ENCODE assay signal across 24 cellular contexts in genomic region chr15:25909806-25910205, GRCh38. TPM values are rescaled to one million over a fixed set of nuclear protein-coding genes. Genes with fewer than 3 reads are reported as not detected.
DNase-seq lines count a peak whose midpoint lies in the region; ATAC-seq, FAIRE-seq and TF ChIP-seq lines count a peak whose summit lies in the region.
"Had no signal": no experiment of that assay in that cellular context is flagged by ENCODE, and none has a peak within 500 bp of the region (broad histone marks: within the 10 kb centered on the region; RNA-seq: fewer than 3 reads in every experiment).

No MANE protein-coding gene starts in this region.

- BruUV-seq in HepG2 (replicated peaks; lab: Mats Ljungman, UMichigan): no TSS peak

- H2BK15ac ChIP-seq in H1 (ENCODE audit: low read length): no peak overlapping the region

- no peak overlapping the region for H3K4me3 Mint-ChIP-seq in activated CD4-positive, alpha-beta T cell treated with anti-CD3 and anti-CD28 coated beads, Interleukin-2, amount 10 ng/mL, durations not matched to agents 24 days and 14 days
- no peak overlapping the region for H3K4me3 Mint-ChIP-seq in GM23338
- H3K4me3 Mint-ChIP-seq: B cell; CD4-positive, alpha-beta T cell; CD8-positive, alpha-beta T cell had no signal

- H3K27me3 ChIP-seq in GM23338 (ENCODE audit: insufficient read depth): no peaks in the 10 kb centered on the region
- H3K27me3 ChIP-seq in H1 (replicated peaks in 1 of 4; ENCODE audit: control insufficient read depth in 3 of 4, extremely low read depth in 1 of 4, insufficient read depth in 3 of 4, low read length in 3 of 4): no peaks in the 10 kb centered on the region; a peak in 1 of 7 replicates
- no peaks in the 10 kb centered on the region for H3K27me3 ChIP-seq in parathyroid adenoma (ENCODE audit: control insufficient read depth, insufficient read depth, low read length)
- no peaks in the 10 kb centered on the region for H3K27me3 ChIP-seq in HepG2 (ENCODE audit: control insufficient read depth in 1 of 2, insufficient read depth in 2 of 2, low read length in 2 of 2)

- H3K4me3 ChIP-seq in GM23338 (no peak overlapping the region), H1 (ENCODE audit: extremely low read depth in 1 of 4, insufficient read depth in 2 of 4, low read depth in 3 of 4, low read length in 4 of 4) (no peak overlapping the region), parathyroid adenoma (ENCODE audit: low read depth, low read length) (no peak overlapping the region), HepG2 (replicated peaks in 1 of 3; ENCODE audit: insufficient read depth in 1 of 3, low read depth in 2 of 3, low read length in 3 of 3) (no peak overlapping the region)
- H3K4me3 ChIP-seq: A549 had no signal

- H4K20me1 ChIP-seq in GM23338 (replicated peaks; ENCODE audit: insufficient read depth): no peaks in the 10 kb centered on the region
- H4K20me1 ChIP-seq in H1 (replicated peaks in 1 of 2; ENCODE audit: control insufficient read depth in 1 of 2, insufficient read depth in 2 of 2, low read length in 2 of 2): no peaks in the 10 kb centered on the region
- no peaks in the 10 kb centered on the region for H4K20me1 ChIP-seq in HepG2 (ENCODE audit: insufficient read depth, low read length)

- H2AFZ ChIP-seq in GM23338 (peak overlapping the region; percentile 80), H1 (ENCODE audit: low read length) (0 out of 2 replicates have a peak overlapping the region, but pooled peaks have one; percentile 30), parathyroid adenoma (no peak overlapping the region), HepG2 (ENCODE audit: low read length) (no peak overlapping the region)

- no peaks in the 10 kb centered on the region for H3K4me1 ChIP-seq in GM23338 (ENCODE audit: insufficient read depth)
- no peaks in the 10 kb centered on the region for H3K4me1 ChIP-seq in H1 (replicated peaks in 1 of 4; ENCODE audit: control insufficient read depth in 3 of 4, insufficient read depth in 4 of 4, low read length in 3 of 4)
- H3K4me1 ChIP-seq in parathyroid adenoma: peaks cover 8% of the 10 kb centered on the region
- H3K4me1 ChIP-seq in HepG2 (ENCODE audit: insufficient read depth, low read length): no peaks in the 10 kb centered on the region
- H3K4me1 ChIP-seq: Caco-2 had no signal

- no peak for TF ChIP-seq POLR2A in H1 (IDR thresholded peaks at IDR 0.05; ENCODE audit: control extremely low read depth in 1 of 2, low read depth in 2 of 2, low read length in 2 of 2)
- TF ChIP-seq POLR2A in HepG2 (IDR thresholded peaks at IDR 0.05; ENCODE audit: insufficient read depth in 1 of 2, low read depth in 2 of 2, low read length in 2 of 2): no peak

- 95% methylated on average over 16 of the region's 16 CpGs; no CpG with 5 or more reads in 1 of the 2 experiments for WGBS in H1 (ENCODE audit: extremely low coverage in 1 of 2, insufficient coverage in 1 of 2, insufficient read length in 1 of 2, insufficient replicate concordance in 2 of 2, low coverage in 1 of 2, low lambda C conversion rate in 2 of 2, missing lambda C conversion rate in 1 of 2), 2 experiments
- 60% methylated on average over 16 of the region's 16 CpGs for WGBS in HepG2 (ENCODE audit: low lambda C conversion rate)

- H3K4ac ChIP-seq in H1 (replicated peaks; ENCODE audit: insufficient read length, low read depth, low read length): no peak overlapping the region

- H2BK20ac ChIP-seq in H1 (ENCODE audit: low read length): no peak overlapping the region

- H4K5ac ChIP-seq in H1 (ENCODE audit: insufficient read length, low read depth, low read length): no peak overlapping the region

- H3K9me3 Mint-ChIP-seq in activated CD4-positive, alpha-beta T cell treated with anti-CD3 and anti-CD28 coated beads, Interleukin-2, amount 10 ng/mL, durations not matched to agents 24 days and 14 days: peaks cover 3% of the 10 kb centered on the region
- peaks cover 3% of the 10 kb centered on the region; the same call in 1 of the 3 replicates for H3K9me3 Mint-ChIP-seq in GM23338
- H3K9me3 Mint-ChIP-seq: CD4-positive, alpha-beta T cell; CD8-positive, alpha-beta T cell had no signal

- ATAC-seq in GM23338 (peak; percentile 28; the same call in 1 of the 3 replicates), HepG2 (no peak)
- ATAC-seq: A549; CD8-positive, alpha-beta T cell had no signal

- H3K23me2 ChIP-seq in H1 (ENCODE audit: low read depth, low read length): no peaks in the 10 kb centered on the region

- no peaks in the 10 kb centered on the region for H3K79me2 ChIP-seq in GM23338 (replicated peaks; ENCODE audit: insufficient read depth)
- H3K79me2 ChIP-seq in H1 (ENCODE audit: control insufficient read depth in 1 of 2, insufficient read depth in 2 of 2, low read length in 2 of 2): no peaks in the 10 kb centered on the region
- H3K79me2 ChIP-seq in parathyroid adenoma: no peaks in the 10 kb centered on the region
- H3K79me2 ChIP-seq in HepG2 (ENCODE audit: insufficient read depth, low read length): no peaks in the 10 kb centered on the region

- FAIRE-seq in H1 (lab: Jason Lieb, UNC) (no peak), HepG2 (lab: Jason Lieb, UNC) (no peak)
- FAIRE-seq: A549, D721Med, G401.6, GM12891, GM19239 had no signal

- intact Hi-C loops in activated CD4-positive, alpha-beta T cell treated with anti-CD3 and anti-CD28 coated beads, Interleukin-2, amount 10 ng/mL, durations not matched to agents 24 days and 14 days (cut with micrococcal nuclease): no loop called here
- intact Hi-C loops in HepG2 (cut with micrococcal nuclease; ENCODE audit: unreplicated experiment): no loop called here

- TF ChIP-seq RAD21 in H1 (IDR thresholded peaks at IDR 0.05 in 1 of 2, conservative IDR thresholded peaks at IDR 0.05 in 1 of 2; ENCODE audit: low read depth in 2 of 2, low read length in 2 of 2): no peak
- no peak for TF ChIP-seq RAD21 in HepG2 (CRISPR knock-in tag; IDR thresholded peaks at IDR 0.05)

- POLR2A ChIA-PET in H1 (lab: Charles Lee; ENCODE audit: partially characterized antibody): no interaction called here
- POLR2A ChIA-PET in HepG2 (lab: Yijun Ruan, JAX): no interaction called here
- POLR2A ChIA-PET in HEK293T (lab: Yijun Ruan, JAX): no interaction called here

- H3K9me2 ChIP-seq in GM23338 (ENCODE audit: insufficient read depth): no peaks in the 10 kb centered on the region

- H3K23ac ChIP-seq in H1 (ENCODE audit: insufficient read length): no peak overlapping the region

- CTCF ChIA-PET in H1 (lab: Charles Lee; ENCODE audit: partially characterized antibody) (interaction anchor here (1.4 kb wide), 1 partner anchor 126 kb away, joined by 5 read pairs; no protein-coding TSS in a partner anchor), HepG2 (lab: Yijun Ruan, JAX; ENCODE audit: low intra/inter-chr PET ratio, low total read pairs) (no interaction called here), HEK293T (lab: Yijun Ruan, JAX) (no interaction called here)

- no peak overlapping the region for H3K14ac ChIP-seq in H1 (ENCODE audit: insufficient read length)

- no peak overlapping the region for H2BK5ac ChIP-seq in H1 (ENCODE audit: low read depth, low read length)

- H4K91ac ChIP-seq in H1 (replicated peaks; ENCODE audit: insufficient read length, low read length): no peak overlapping the region

- no peaks in the 10 kb centered on the region for H3K4me1 Mint-ChIP-seq in activated CD4-positive, alpha-beta T cell treated with anti-CD3 and anti-CD28 coated beads, Interleukin-2, amount 10 ng/mL, durations not matched to agents 24 days and 14 days
- H3K4me1 Mint-ChIP-seq in GM23338: peaks cover 4% of the 10 kb centered on the region; the same call in 2 of the 3 replicates
- H3K4me1 Mint-ChIP-seq: B cell had no signal

- in situ Hi-C loops in HepG2 (cut with HindIII; ENCODE audit: extremely low pct_ligation_motif_present, low pct_unique_long_range_greater_than_20kb): no loop called here

- no peak overlapping the region for H3K27ac ChIP-seq in GM23338 (ENCODE audit: low read depth)
- H3K27ac ChIP-seq in H1 (ENCODE audit: low read depth, low read length): no peak overlapping the region
- peak overlapping the region; percentile 80 for H3K27ac ChIP-seq in parathyroid adenoma
- no peak overlapping the region for H3K27ac ChIP-seq in HepG2 (ENCODE audit: extremely low read length, insufficient read depth, low read length)
- H3K27ac ChIP-seq: 22Rv1, A549, C4-2B had no signal

- H2BK12ac ChIP-seq in H1 (ENCODE audit: low read depth, low read length): no peak overlapping the region

- no peaks in the 10 kb centered on the region for H3F3A ChIP-seq in GM23338 (replicated peaks; ENCODE audit: low read depth)

- H3K27ac Mint-ChIP-seq in activated CD4-positive, alpha-beta T cell treated with anti-CD3 and anti-CD28 coated beads, Interleukin-2, amount 10 ng/mL, durations not matched to agents 24 days and 14 days: no peak overlapping the region
- H3K27ac Mint-ChIP-seq in GM23338: no peak overlapping the region
- H3K27ac Mint-ChIP-seq: B cell; CD4-positive, alpha-beta T cell; CD8-positive, alpha-beta T cell had no signal

- H3K36me3 Mint-ChIP-seq in activated CD4-positive, alpha-beta T cell treated with anti-CD3 and anti-CD28 coated beads, Interleukin-2, amount 10 ng/mL, durations not matched to agents 24 days and 14 days (ENCODE audit: low read depth): no peaks in the 10 kb centered on the region
- no peaks in the 10 kb centered on the region for H3K36me3 Mint-ChIP-seq in GM23338 (ENCODE audit: low read depth)
- H3K36me3 Mint-ChIP-seq: CD8-positive, alpha-beta T cell had no signal

- no peaks in the 10 kb centered on the region for H3K79me1 ChIP-seq in H1 (ENCODE audit: low read depth, low read length)

- TF ChIP-seq CTCF in GM23338 (conservative IDR thresholded peaks at IDR 0.05; ENCODE audit: low read depth in 2 of 2) (no peak), H1 (IDR thresholded peaks at IDR 0.05; ENCODE audit: control extremely low read depth in 1 of 3, insufficient read depth in 1 of 3, low read depth in 1 of 3, low read length in 3 of 3) (no peak), parathyroid adenoma (IDR thresholded peaks at IDR 0.05) (no peak), HepG2 (CRISPR knock-in tag; IDR thresholded peaks at IDR 0.05) (no peak)

- H2AK5ac ChIP-seq in H1 (ENCODE audit: low read depth, low read length): no peak overlapping the region

- no peak for TF ChIP-seq EP300 in H1 (IDR thresholded peaks at IDR 0.05; ENCODE audit: borderline replicate concordance in 1 of 2, low read depth in 2 of 2, low read length in 2 of 2)
- no peak for TF ChIP-seq EP300 in HepG2 (IDR thresholded peaks at IDR 0.05; ENCODE audit: low read depth in 2 of 2, low read length in 2 of 2)
- no peak for TF ChIP-seq EP300 in HepG2 (CRISPR knock-in tag; IDR thresholded peaks at IDR 0.05; ENCODE audit: borderline replicate concordance)

- H3K36me3 ChIP-seq in GM23338 (ENCODE audit: insufficient read depth): no peaks in the 10 kb centered on the region
- no peaks in the 10 kb centered on the region for H3K36me3 ChIP-seq in H1 (ENCODE audit: control insufficient read depth in 2 of 4, insufficient read depth in 4 of 4, low read length in 3 of 4)
- H3K36me3 ChIP-seq in parathyroid adenoma (ENCODE audit: control insufficient read depth, insufficient read depth, low read length): no peaks in the 10 kb centered on the region
- H3K36me3 ChIP-seq in HepG2 (replicated peaks in 1 of 2; ENCODE audit: control insufficient read depth in 1 of 2, insufficient read depth in 2 of 2, low read length in 2 of 2): no peaks in the 10 kb centered on the region

- DNase-seq in activated CD4-positive, alpha-beta T cell treated with anti-CD3 and anti-CD28 coated beads, Interleukin-2, amount 10 ng/mL, durations not matched to agents 24 days and 14 days: peak; percentile 26
- no peak for DNase-seq in activated CD4-positive, alpha-beta T cell treated with anti-CD3 and anti-CD28 coated beads, Interleukin-2, amount 50 U/mL, for 48 hours
- DNase-seq in GM23338 (ENCODE audit: low spot score): no peak
- no peak for DNase-seq in H1 (ENCODE audit: low read depth in 1 of 2, low spot score in 2 of 2)
- DNase-seq in SKM-1 (lab: John Stamatoyannopoulos, UW; ENCODE audit: unreplicated experiment): no peak
- DNase-seq in HepG2 (ENCODE audit: low spot score): no peak
- no peak for DNase-seq in HEK293T (ENCODE audit: extremely low spot score)
- DNase-seq: AML-193; Caco-2; Calu3; CD4-positive, alpha-beta T cell; CD8-positive, alpha-beta T cell; DMS79 treated with DMSO at 0.1 percent for 48 hours; GF-D8 had no signal

- H3K9ac ChIP-seq in H1 (replicated peaks in 1 of 4; ENCODE audit: extremely low read depth in 1 of 4, low read depth in 3 of 4, low read length in 3 of 4): no peak overlapping the region
- no peak overlapping the region for H3K9ac ChIP-seq in parathyroid adenoma
- H3K9ac ChIP-seq in HepG2 (ENCODE audit: insufficient read depth, low read depth, low read length): no peak overlapping the region

- peak overlapping the region; percentile 57; the same call in 1 of the 2 replicates for H4K8ac ChIP-seq in H1 (ENCODE audit: extremely low read depth, insufficient read depth, low read length)

- H3K4me2 ChIP-seq in GM23338: no peak overlapping the region
- no peak overlapping the region for H3K4me2 ChIP-seq in H1 (ENCODE audit: insufficient read depth in 1 of 2, low read depth in 2 of 2, low read length in 2 of 2)
- peak overlapping the region; percentile 53 for H3K4me2 ChIP-seq in parathyroid adenoma (ENCODE audit: low read length)
- no peak overlapping the region for H3K4me2 ChIP-seq in HepG2 (ENCODE audit: low read depth, low read length)
- H3K4me2 ChIP-seq: A549 had no signal

- H3K9me3 ChIP-seq in H1 (ENCODE audit: insufficient read depth in 2 of 2, low read depth in 1 of 2, low read length in 1 of 2) (no peaks in the 10 kb centered on the region), parathyroid adenoma (ENCODE audit: control insufficient read depth, low read length) (no peaks in the 10 kb centered on the region), HepG2 (ENCODE audit: low read length) (no peaks in the 10 kb centered on the region)
- H3K9me3 ChIP-seq: A549, Caco-2 had no signal

- no peak overlapping the region for H3K56ac ChIP-seq in H1 (replicated peaks; ENCODE audit: insufficient read length, low read depth, low read length)

- peaks cover 4% of the 10 kb centered on the region for H3K27me3 Mint-ChIP-seq in activated CD4-positive, alpha-beta T cell treated with anti-CD3 and anti-CD28 coated beads, Interleukin-2, amount 10 ng/mL, durations not matched to agents 24 days and 14 days
- no peaks in the 10 kb centered on the region for H3K27me3 Mint-ChIP-seq in GM23338 (ENCODE audit: insufficient read depth, low read depth, poor library complexity)
- H3K27me3 Mint-ChIP-seq: CD4-positive, alpha-beta T cell had no signal

- no peak overlapping the region for H3K18ac ChIP-seq in H1 (ENCODE audit: extremely low read depth, low read length)

- H2BK120ac ChIP-seq in H1 (replicated peaks; ENCODE audit: low read depth, low read length): no peak overlapping the region

RNA-seq across cellular contexts. Expression of gene ATP10A, which starts 46.7 kb away (rescaled TPM):
- 42.7 and 48.0 TPM in 2 replicates for total RNA-seq in activated CD4-positive, alpha-beta T cell treated with anti-CD3 and anti-CD28 coated beads, Interleukin-2, amount 10 ng/mL, durations not matched to agents 24 days and 14 days
- total RNA-seq in GM23338 (2014; rRNA removed; shearing (Covaris generic)): 0.97 and 5.6 TPM in 2 replicates
- polyA plus RNA-seq in GM23338 (2016; fragmentation: Nextera tagmentation; extraction: Ambion mirVana) (0.36 and 0.66 TPM in 2 replicates), H1 (2011; rRNA removed) (1.4 and 2.0 TPM in 2 replicates), HepG2 (2011; rRNA removed) (3.3 and 4.2 TPM in 2 replicates)
- total RNA-seq in H1 (2021; fragmentation: NEBNext Ultra II Directional; extraction: Animal tissue kit (Norgen Biotek cat#: 25700)): 2.8 and 3.4 TPM in 2 replicates
- 1.5 TPM for polyA plus RNA-seq in H1 (2011; cell fraction: cytosol; rRNA removed)
- 2.8 TPM for polyA plus RNA-seq in H1 (2011; cell fraction: nucleus; rRNA removed)
- polyA plus RNA-seq in H1 (2012, experiment 1 of 2): 2.0 to 2.7 TPM (median 2.5 TPM) in 4 replicates
- 1.3 TPM for polyA plus RNA-seq in H1 (2012, experiment 2 of 2)
- 1.7 TPM for polyA plus RNA-seq in H1 (2013, experiment 1 of 2)
- polyA plus RNA-seq in H1 (2013, experiment 2 of 2): 1.8 TPM
- polyA minus RNA-seq in H1 (2011; rRNA and poly(A)+ RNA removed): 4.0 and 4.1 TPM in 2 replicates
- polyA minus RNA-seq in H1 (2011; cell fraction: cytosol; rRNA and poly(A)+ RNA removed): 2.3 TPM
- polyA minus RNA-seq in H1 (2011; cell fraction: nucleus; rRNA and poly(A)+ RNA removed): 3.2 TPM
- 0.36 and 0.58 TPM in 2 replicates for total RNA-seq in HepG2 (2016; rRNA removed; fragmentation: Illumina TruSeq; extraction: Trizol)
- 0.10 and 0.18 TPM in 2 replicates for total RNA-seq in HepG2 (2016; cell fraction: cytosol; rRNA removed; fragmentation: Illumina TruSeq; extraction: Trizol; ENCODE audit: low read depth)
- 0.31 and 0.87 TPM in 2 replicates for total RNA-seq in HepG2 (2016; cell fraction: insoluble cytoplasmic fraction; rRNA removed; fragmentation: Illumina TruSeq; extraction: Trizol)
- total RNA-seq in HepG2 (2016; cell fraction: membrane; rRNA removed; fragmentation: Illumina TruSeq; extraction: Trizol): 0.22 and 0.24 TPM in 2 replicates
- 0.50 and 0.65 TPM in 2 replicates for total RNA-seq in HepG2 (2016; cell fraction: nucleus; rRNA removed; fragmentation: Illumina TruSeq; extraction: Trizol)
- polyA plus RNA-seq in HepG2 (2011; cell fraction: cytosol; rRNA removed): 1.8 and 3.2 TPM in 2 replicates
- 6.5 and 9.3 TPM in 2 replicates for polyA plus RNA-seq in HepG2 (2011; cell fraction: nucleus; rRNA removed)
- polyA plus RNA-seq in HepG2 (2012): 2.9 and 4.6 TPM in 2 replicates
- 0.03 and 0.19 TPM in 2 replicates for polyA plus RNA-seq in HepG2 (2016; cell fraction: cytosol; fragmentation: Illumina TruSeq; extraction: Trizol; ENCODE audit: low read depth)
- 0.15 and 0.17 TPM in 2 replicates for polyA plus RNA-seq in HepG2 (2016; cell fraction: insoluble cytoplasmic fraction; fragmentation: Illumina TruSeq; extraction: Trizol; ENCODE audit: low read depth)
- 0.16 and 0.19 TPM in 2 replicates for polyA plus RNA-seq in HepG2 (2016; cell fraction: membrane; fragmentation: Illumina TruSeq; extraction: Trizol; ENCODE audit: low read depth)
- 0.79 and 1.4 TPM in 2 replicates for polyA plus RNA-seq in HepG2 (2016; cell fraction: nucleus; fragmentation: Illumina TruSeq; extraction: Trizol; ENCODE audit: insufficient read depth, low read depth)
- polyA minus RNA-seq in HepG2 (2011; rRNA and poly(A)+ RNA removed; ENCODE audit: low replicate concordance): 7.3 TPM in 1 of 2 replicates, not detected in the other
- polyA minus RNA-seq in HepG2 (2011; cell fraction: cytosol; rRNA and poly(A)+ RNA removed): 1.4 and 2.0 TPM in 2 replicates
- 6.1 and 13.8 TPM in 2 replicates for polyA minus RNA-seq in HepG2 (2011; cell fraction: nucleus; rRNA and poly(A)+ RNA removed)
- total RNA-seq: A172, Caco-2 had no signal

Comparison
In these comparisons a context has a peak if more than half of its experiments do, and no peak if none do; other contexts are left out.
1. H2AFZ ChIP-seq: peak in GM23338 (single experiment) and H1 (single experiment); none in parathyroid adenoma (single experiment) and HepG2 (single experiment).